8 cellular contexts compared by ENCODE assay signal in genomic region chr17:1829579-1830257, GRCh38. TPM values are rescaled to one million over a fixed set of nuclear protein-coding genes. Genes with fewer than 3 reads are reported as not detected.
DNase-seq lines count a peak whose midpoint lies in the region; ATAC-seq and TF ChIP-seq lines count a peak whose summit lies in the region.

TSS of gene RPA1 (plus strand) at chr17:1830005. CDS start at chr17:1830094, 89 bp downstream.
TSS of gene SMYD4 (minus strand) at chr17:1829902. CDS start at chr17:1827994, 1,908 bp downstream.

- peaks cover 40% of the 10 kb centered on the region for H3K4me1 Mint-ChIP-seq in T-helper 1 cell treated with Interleukin-12 subunit alpha and Interleukin-12 subunit beta and Interleukin-4 antibody, amounts not matched to agents 30 μg/mL and 1 μg/mL, for 36 hours (ENCODE audit: low read depth)

- H3K4me3 ChIP-seq in GM12875 (ENCODE audit: low read depth, low read length), result peak within 1 kb of the TSS; percentile 88
- H3K4me3 ChIP-seq in right atrium auricular region, result peak within 1 kb of the TSS; percentile 73 to 85
- H3K4me3 ChIP-seq in prostate gland, result peak within 1 kb of the TSS; percentile 78 to 93

- TF ChIP-seq CTCF in GM12875 (IDR thresholded peaks at IDR 0.05; ENCODE audit: borderline replicate concordance, insufficient read depth, low read depth, low read length), result no peak
- TF ChIP-seq CTCF in right atrium auricular region (IDR thresholded peaks at IDR 0.05), result no peak
- TF ChIP-seq CTCF in prostate gland (IDR thresholded peaks at IDR 0.05), result peak in 1 of 4 experiments; percentile 28

- TF ChIP-seq POLR2A in prostate gland (IDR thresholded peaks at IDR 0.05), result peak; percentile 84

- ATAC-seq in HG02623 (IDR thresholded peaks at IDR 0.05; ENCODE audit: unreplicated experiment), result peak; percentile 81

- H3K9me3 ChIP-seq in right atrium auricular region (no peaks in the 10 kb centered on the region), prostate gland (no peaks in the 10 kb centered on the region)

- peaks cover 10% of the 10 kb centered on the region for H3K36me3 ChIP-seq in right atrium auricular region
- no peaks in the 10 kb centered on the region for H3K36me3 ChIP-seq in prostate gland

- H3K36me3 Mint-ChIP-seq in T-helper 1 cell treated with Interleukin-12 subunit alpha and Interleukin-12 subunit beta and Interleukin-4 antibody, amounts not matched to agents 30 μg/mL and 1 μg/mL, for 36 hours (ENCODE audit: low read depth), result peaks cover 40% of the 10 kb centered on the region

- peak within 1 kb of the TSS; percentile 87 for H3K27ac Mint-ChIP-seq in T-helper 1 cell treated with Interleukin-12 subunit alpha and Interleukin-12 subunit beta and Interleukin-4 antibody, amounts not matched to agents 30 μg/mL and 1 μg/mL, for 36 hours

- no peaks in the 10 kb centered on the region for H3K27me3 ChIP-seq in right atrium auricular region
- no peaks in the 10 kb centered on the region for H3K27me3 ChIP-seq in prostate gland (replicated peaks; ENCODE audit: insufficient read depth)

- DNase-seq in NCI-H1092 treated with DMSO at 0.1 percent for 48 hours (lab: John Stamatoyannopoulos, UW), result peak; percentile 65
- peak; percentile 78 for DNase-seq in amniotic epithelial cell (ENCODE audit: low read depth)
- peak; percentile 86 for DNase-seq in right atrium auricular region (ENCODE audit: low spot score)
- DNase-seq in prostate gland (ENCODE audit: low spot score), result peak; percentile 82
- DNase-seq in ureter (ENCODE audit: low spot score), result peak; percentile 82

- intact Hi-C loops in prostate gland (cut with DNase I), result loop anchor here (5.0 kb wide), 1 partner anchor 42 kb away; no protein-coding TSS in a partner anchor

- H3K27me3 Mint-ChIP-seq in T-helper 1 cell treated with Interleukin-12 subunit alpha and Interleukin-12 subunit beta and Interleukin-4 antibody, amounts not matched to agents 30 μg/mL and 1 μg/mL, for 36 hours (ENCODE audit: low read depth), result no peaks in the 10 kb centered on the region

- under 1% methylated on average over 54 of the region's 83 CpGs for WGBS in prostate gland

- peak within 1 kb of the TSS; percentile 95 for H3K4me3 Mint-ChIP-seq in T-helper 1 cell treated with Interleukin-12 subunit alpha and Interleukin-12 subunit beta and Interleukin-4 antibody, amounts not matched to agents 30 μg/mL and 1 μg/mL, for 36 hours

- H3K27ac ChIP-seq in right atrium auricular region, result peak within 1 kb of the TSS; percentile 85 to 90
- peak within 1 kb of the TSS; percentile 86 to 90 for H3K27ac ChIP-seq in prostate gland

- H3K4me1 ChIP-seq in right atrium auricular region, result peaks cover 0 to 22% of the 10 kb centered on the region in 2 donors
- peaks cover 4% of the 10 kb centered on the region for H3K4me1 ChIP-seq in prostate gland (replicated peaks)

- no peaks in the 10 kb centered on the region for H3K9me3 Mint-ChIP-seq in T-helper 1 cell treated with Interleukin-12 subunit alpha and Interleukin-12 subunit beta and Interleukin-4 antibody, amounts not matched to agents 30 μg/mL and 1 μg/mL, for 36 hours

RNA-seq across cellular contexts. Expression of gene RPA1, which starts in this region (rescaled TPM):
- total RNA-seq in right atrium auricular region (10 to 100 TPM; 20.9 to 26.9 TPM), prostate gland (10 to 100 TPM; 33.0 to 34.0 TPM), ureter (82.2 TPM)

RNA-seq across cellular contexts. Expression of gene SMYD4, which starts in this region (rescaled TPM):
- 1 to 10 TPM; 6.2 to 7.1 TPM for total RNA-seq in right atrium auricular region
- 10 to 100 TPM; 13.6 to 14.7 TPM for total RNA-seq in prostate gland
- 19.0 TPM for total RNA-seq in ureter

Comparison
In these comparisons a context has a peak if more than half of its experiments do, and no peak if none do; other contexts are left out.
1. Peak in every context shown above with its lines: DNase-seq, ATAC-seq, H3K4me3 ChIP-seq and H3K27ac ChIP-seq.